ENCODE assay signal across 30 cellular contexts in genomic region chr10:35569836-35570235, GRCh38. TPM values are rescaled to one million over a fixed set of nuclear protein-coding genes. Genes with fewer than 3 reads are reported as not detected.
"Had no signal": no experiment of that assay in that cellular context is flagged by ENCODE, and none has a peak within 500 bp of the region (broad histone marks: within the 10 kb centered on the region; RNA-seq: fewer than 3 reads in every experiment).

No MANE protein-coding gene starts in this region.

- H3K4me3 ChIP-seq: body of pancreas, breast epithelium, cardiac muscle cell, colonic mucosa, esophagus muscularis mucosa, gastrocnemius medialis had no signal

- H3K27ac Mint-ChIP-seq: activated CD4-positive, alpha-beta memory T cell treated with anti-CD3 and anti-CD28 coated beads for 36 hours; activated CD4-positive, alpha-beta T cell treated with anti-CD3 and anti-CD28 coated beads for 36 hours; activated CD4-positive, alpha-beta T cell treated with anti-CD3 and anti-CD28 coated beads, Interleukin-2, amount 10 ng/mL, durations not matched to agents 24 days and 14 days; activated CD8-positive, alpha-beta T cell treated with anti-CD3 and anti-CD28 coated beads, Interleukin-2, amount 10 ng/mL, durations not matched to agents 7 days and 5 days; activated naive CD8-positive, alpha-beta T cell; activated T-helper 17 cell treated with anti-CD3 and anti-CD28 coated beads, Interleukin-2, amount 50 U/mL, for 72 hours; endodermal cell had no signal

- H3K27me3 ChIP-seq: body of pancreas, breast epithelium, cardiac muscle cell, colonic mucosa, esophagus muscularis mucosa, foreskin keratinocyte, gastrocnemius medialis had no signal

- H3K9me3 ChIP-seq: body of pancreas, breast epithelium, colonic mucosa, esophagus muscularis mucosa, gastrocnemius medialis had no signal

- H3K4me1 Mint-ChIP-seq: activated CD4-positive, alpha-beta T cell treated with anti-CD3 and anti-CD28 coated beads for 36 hours; activated CD4-positive, alpha-beta T cell treated with anti-CD3 and anti-CD28 coated beads, Interleukin-2, amount 10 ng/mL, durations not matched to agents 24 days and 14 days; activated T-helper 17 cell treated with anti-CD3 and anti-CD28 coated beads, Interleukin-2, amount 50 U/mL, for 72 hours had no signal

- DNase-seq: activated CD4-positive, alpha-beta memory T cell treated with anti-CD3 and anti-CD28 coated beads for 36 hours; activated CD4-positive, alpha-beta T cell treated with anti-CD3 and anti-CD28 coated beads for 36 hours; activated CD4-positive, alpha-beta T cell treated with anti-CD3 and anti-CD28 coated beads, Interleukin-2, amount 10 ng/mL, durations not matched to agents 24 days and 14 days; activated CD4-positive, CD25-positive, alpha-beta regulatory T cell; activated CD4-positive, CD25-positive, alpha-beta regulatory T cell treated with anti-CD3 and anti-CD28 coated beads, Interleukin-2, amount 50 U/mL, for 72 hours; activated CD8-positive, alpha-beta T cell treated with anti-CD3 and anti-CD28 coated beads, Interleukin-2, amount 10 ng/mL, durations not matched to agents 7 days and 5 days; activated effector memory CD4-positive, alpha-beta T cell treated with Interleukin-2 at 50 U/mL for 16 hours; activated gamma-delta T cell treated with Interleukin-2 at 50 U/mL for 16 hours; activated naive CD4-positive, alpha-beta T cell treated with anti-CD3 and anti-CD28 coated beads, Interleukin-2, amount 50 U/mL, for 16 hours; activated naive CD4-positive, alpha-beta T cell treated with Interleukin-2 at 50 U/mL for 16 hours; activated T-cell treated with anti-CD3 and anti-CD28 coated beads, Interleukin-2, amount 50 U/mL, for 4 hours; amygdala; aorta; body of pancreas; central memory CD4-positive, alpha-beta T cell; cerebellar nuclear complex; colonic mucosa; effector memory CD4-positive, alpha-beta T cell; endodermal cell; erythroblast; foreskin keratinocyte; gastrocnemius medialis; T-helper 2 cell had no signal

- H3K4me1 ChIP-seq: body of pancreas, breast epithelium, colonic mucosa, foreskin keratinocyte had no signal

- ATAC-seq: activated CD4-positive, alpha-beta T cell treated with anti-CD3 and anti-CD28 coated beads for 36 hours; activated CD8-positive, alpha-beta T cell treated with anti-CD3 and anti-CD28 coated beads, Interleukin-2, amount 10 ng/mL, durations not matched to agents 7 days and 5 days; activated T-cell treated with anti-CD3 and anti-CD28 coated beads, Interleukin-2, amount 50 U/mL, for 4 hours; activated T-helper 17 cell treated with anti-CD3 and anti-CD28 coated beads, Interleukin-2, amount 50 U/mL, for 72 hours; body of pancreas; foreskin keratinocyte; gastrocnemius medialis had no signal

- H3K4me3 Mint-ChIP-seq: activated CD4-positive, alpha-beta memory T cell treated with anti-CD3 and anti-CD28 coated beads for 36 hours; activated CD4-positive, alpha-beta T cell treated with anti-CD3 and anti-CD28 coated beads for 36 hours; activated CD4-positive, alpha-beta T cell treated with anti-CD3 and anti-CD28 coated beads, Interleukin-2, amount 10 ng/mL, durations not matched to agents 24 days and 14 days; activated CD8-positive, alpha-beta T cell treated with anti-CD3 and anti-CD28 coated beads, Interleukin-2, amount 10 ng/mL, durations not matched to agents 7 days and 5 days; activated naive CD8-positive, alpha-beta T cell; activated T-cell treated with anti-CD3 and anti-CD28 coated beads, Interleukin-2, amount 50 U/mL, for 4 hours; activated T-helper 17 cell treated with anti-CD3 and anti-CD28 coated beads, Interleukin-2, amount 50 U/mL, for 72 hours; endodermal cell had no signal

- H3K27ac ChIP-seq: body of pancreas, breast epithelium, cardiac muscle cell, colonic mucosa, esophagus muscularis mucosa, foreskin keratinocyte, gastrocnemius medialis had no signal

- H3K9me3 Mint-ChIP-seq: activated CD4-positive, alpha-beta memory T cell treated with anti-CD3 and anti-CD28 coated beads for 36 hours; activated CD4-positive, alpha-beta T cell treated with anti-CD3 and anti-CD28 coated beads, Interleukin-2, amount 10 ng/mL, durations not matched to agents 24 days and 14 days; activated T-cell treated with anti-CD3 and anti-CD28 coated beads, Interleukin-2, amount 50 U/mL, for 4 hours; activated T-helper 17 cell treated with anti-CD3 and anti-CD28 coated beads, Interleukin-2, amount 50 U/mL, for 72 hours; endodermal cell had no signal

- H3K27me3 Mint-ChIP-seq: activated CD4-positive, alpha-beta memory T cell treated with anti-CD3 and anti-CD28 coated beads for 36 hours; activated CD4-positive, alpha-beta T cell treated with anti-CD3 and anti-CD28 coated beads for 36 hours; activated CD4-positive, alpha-beta T cell treated with anti-CD3 and anti-CD28 coated beads, Interleukin-2, amount 10 ng/mL, durations not matched to agents 24 days and 14 days; activated naive CD8-positive, alpha-beta T cell; activated T-helper 17 cell treated with anti-CD3 and anti-CD28 coated beads, Interleukin-2, amount 50 U/mL, for 72 hours had no signal

RNA-seq across cellular contexts. Expression of gene GJD4, which starts 35.3 kb away (rescaled TPM):
- total RNA-seq: activated CD4-positive, alpha-beta memory T cell treated with anti-CD3 and anti-CD28 coated beads for 36 hours; activated CD4-positive, alpha-beta T cell treated with anti-CD3 and anti-CD28 coated beads for 36 hours; activated CD4-positive, alpha-beta T cell treated with anti-CD3 and anti-CD28 coated beads, Interleukin-2, amount 10 ng/mL, durations not matched to agents 24 days and 14 days; activated CD8-positive, alpha-beta T cell treated with anti-CD3 and anti-CD28 coated beads, Interleukin-2, amount 10 ng/mL, durations not matched to agents 7 days and 5 days; activated T-cell treated with anti-CD3 and anti-CD28 coated beads, Interleukin-2, amount 50 U/mL, for 4 hours; aorta; body of pancreas; breast epithelium; colonic mucosa; dermis microvascular lymphatic vessel endothelial cell; esophagus muscularis mucosa; foreskin keratinocyte; gastrocnemius medialis; T-helper 1 cell treated with Interleukin-12 subunit alpha and Interleukin-12 subunit beta and Interleukin-4 antibody, amounts not matched to agents 30 ng/mL and 1 ng/mL, for 36 hours had no signal
